ENCODE assay signal across 32 cellular contexts in the genomic region with DNA sequence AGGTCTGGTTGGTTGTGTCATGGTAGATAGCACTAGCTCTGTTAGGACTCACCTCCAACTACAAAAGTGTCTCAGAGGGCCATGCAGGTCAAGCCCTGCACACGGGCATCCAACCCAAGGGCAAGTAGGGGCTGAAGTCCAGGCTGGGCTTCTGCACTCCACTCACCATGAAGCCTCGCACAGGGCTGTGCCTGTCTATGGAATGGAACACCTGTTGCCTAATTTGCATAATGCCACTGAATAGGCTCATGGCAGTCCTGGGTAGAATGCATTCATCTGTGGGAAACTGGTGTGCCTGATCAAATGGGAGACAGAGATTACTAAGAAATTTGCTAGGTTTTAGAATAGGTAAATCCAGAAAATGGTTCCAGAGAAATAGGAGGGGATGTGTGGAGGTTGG.
"Had no signal": no experiment of that assay in that cellular context is flagged by ENCODE, and none has a peak within 500 bp of the region (broad histone marks: within the 10 kb centered on the region; RNA-seq: fewer than 3 reads in every experiment).

No MANE protein-coding gene starts in this region.

- DNase-seq: activated CD4-positive, alpha-beta memory T cell treated with anti-CD3 and anti-CD28 coated beads for 36 hours; activated CD4-positive, alpha-beta T cell treated with anti-CD3 and anti-CD28 coated beads for 48 hours; activated CD8-positive, alpha-beta memory T cell treated with anti-CD3 and anti-CD28 coated beads, Interleukin-2, amount 50 U/mL, for 4 hours; activated effector memory CD4-positive, alpha-beta T cell treated with anti-CD3 and anti-CD28 coated beads, Interleukin-2, amount 50 U/mL, for 16 hours; activated naive CD4-positive, alpha-beta T cell treated with anti-CD3 and anti-CD28 coated beads for 36 hours; activated naive CD8-positive, alpha-beta T cell treated with anti-CD3 and anti-CD28 coated beads for 36 hours; activated T-cell treated with anti-CD3 and anti-CD28 coated beads, Interleukin-2, amount 50 U/mL, for 1 hour; adrenal gland; aorta; body of pancreas; dermis blood vessel endothelial cell; effector CD4-positive, alpha-beta T cell; foreskin melanocyte; left ventricle myocardium inferior; mesendoderm; nephron progenitor cell; pancreas; retina; stimulated activated CD4-positive, alpha-beta T cell treated with anti-CD3 and anti-CD28 coated beads, Interleukin-4, amount 100 ng/mL, for 24 hours; T-helper 9 cell; uterus; WERI-Rb-1 had no signal

- H3K27me3 Mint-ChIP-seq: activated naive CD8-positive, alpha-beta T cell treated with anti-CD3 and anti-CD28 coated beads for 36 hours; stimulated activated naive CD8-positive, alpha-beta T cell treated with anti-CD3 and anti-CD28 coated beads, Interleukin-15, Interleukin-2, amounts not matched to agents 100 ng/mL and 50 ng/mL, for 24 hours; type B pancreatic cell had no signal

- H3K4me3 Mint-ChIP-seq: activated CD4-positive, alpha-beta memory T cell treated with anti-CD3 and anti-CD28 coated beads for 36 hours; activated naive CD4-positive, alpha-beta T cell treated with anti-CD3 and anti-CD28 coated beads for 36 hours; activated naive CD8-positive, alpha-beta T cell treated with anti-CD3 and anti-CD28 coated beads for 36 hours; activated T-helper 1 cell treated with anti-CD3 and anti-CD28 coated beads, Interleukin-12 subunit alpha, Interleukin-12 subunit beta, Interleukin-2, Interleukin-4 antibody, amounts not matched to agents 30 ng/mL and 10 ng/mL and 1 ng/mL, durations not matched to agents 14 hours and 24 hours and 36 hours; nephron progenitor cell; stimulated activated effector memory CD8-positive, alpha-beta T cell treated with anti-CD3 and anti-CD28 coated beads, Interleukin-12 subunit alpha, Interleukin-12 subunit beta, amount 100 ng/mL, for 72 hours; stimulated activated naive CD8-positive, alpha-beta T cell treated with anti-CD3 and anti-CD28 coated beads, Interleukin-15, Interleukin-2, amounts not matched to agents 100 ng/mL and 50 ng/mL, for 24 hours; type B pancreatic cell had no signal

- ATAC-seq: activated CD4-positive, CD25-positive, alpha-beta regulatory T cell treated with anti-CD3 and anti-CD28 coated beads, Interleukin-2, amount 50 U/mL, for 24 hours; body of pancreas; pancreas; sciatic nerve; stimulated activated effector memory CD8-positive, alpha-beta T cell treated with anti-CD3 and anti-CD28 coated beads, Interleukin-12 subunit alpha, Interleukin-12 subunit beta, amount 100 ng/mL, for 72 hours had no signal

- H3K27ac Mint-ChIP-seq: activated CD4-positive, alpha-beta memory T cell treated with anti-CD3 and anti-CD28 coated beads for 36 hours; activated naive CD4-positive, alpha-beta T cell treated with anti-CD3 and anti-CD28 coated beads for 36 hours; activated naive CD8-positive, alpha-beta T cell treated with anti-CD3 and anti-CD28 coated beads for 36 hours; activated T-helper 1 cell treated with anti-CD3 and anti-CD28 coated beads, Interleukin-12 subunit alpha, Interleukin-12 subunit beta, Interleukin-2, Interleukin-4 antibody, amounts not matched to agents 30 ng/mL and 10 ng/mL and 1 ng/mL, durations not matched to agents 14 hours and 24 hours and 36 hours; nephron progenitor cell; stimulated activated effector memory CD8-positive, alpha-beta T cell treated with anti-CD3 and anti-CD28 coated beads, Interleukin-12 subunit alpha, Interleukin-12 subunit beta, amount 100 ng/mL, for 72 hours; stimulated activated naive CD8-positive, alpha-beta T cell treated with anti-CD3 and anti-CD28 coated beads, Interleukin-15, Interleukin-2, amounts not matched to agents 100 ng/mL and 50 ng/mL, for 24 hours; type B pancreatic cell had no signal

- H3K4me1 ChIP-seq: adrenal gland, body of pancreas, esophagus muscularis mucosa, pancreas, uterus had no signal

- H3K27ac ChIP-seq: adrenal gland, body of pancreas, esophagus muscularis mucosa, left ventricle myocardium inferior, pancreas, skin epidermis, uterus, WERI-Rb-1 had no signal

- H3K27me3 ChIP-seq: adrenal gland, body of pancreas, esophagus muscularis mucosa, pancreas, uterus had no signal

- H3K9me3 Mint-ChIP-seq: activated CD4-positive, alpha-beta memory T cell treated with anti-CD3 and anti-CD28 coated beads for 36 hours; activated naive CD4-positive, alpha-beta T cell treated with anti-CD3 and anti-CD28 coated beads for 36 hours; activated naive CD8-positive, alpha-beta T cell treated with anti-CD3 and anti-CD28 coated beads for 36 hours; activated T-helper 1 cell treated with anti-CD3 and anti-CD28 coated beads, Interleukin-12 subunit alpha, Interleukin-12 subunit beta, Interleukin-2, Interleukin-4 antibody, amounts not matched to agents 30 ng/mL and 10 ng/mL and 1 ng/mL, durations not matched to agents 14 hours and 24 hours and 36 hours; nephron progenitor cell; stimulated activated effector memory CD8-positive, alpha-beta T cell treated with anti-CD3 and anti-CD28 coated beads, Interleukin-12 subunit alpha, Interleukin-12 subunit beta, amount 100 ng/mL, for 72 hours; stimulated activated naive CD8-positive, alpha-beta T cell treated with anti-CD3 and anti-CD28 coated beads, Interleukin-15, Interleukin-2, amounts not matched to agents 100 ng/mL and 50 ng/mL, for 24 hours; type B pancreatic cell had no signal

- H3K4me1 Mint-ChIP-seq: stimulated activated effector memory CD8-positive, alpha-beta T cell treated with anti-CD3 and anti-CD28 coated beads, Interleukin-12 subunit alpha, Interleukin-12 subunit beta, amount 100 ng/mL, for 72 hours had no signal

- H3K36me3 Mint-ChIP-seq: activated CD4-positive, alpha-beta memory T cell treated with anti-CD3 and anti-CD28 coated beads for 36 hours; activated naive CD8-positive, alpha-beta T cell treated with anti-CD3 and anti-CD28 coated beads for 36 hours; stimulated activated effector memory CD8-positive, alpha-beta T cell treated with anti-CD3 and anti-CD28 coated beads, Interleukin-12 subunit alpha, Interleukin-12 subunit beta, amount 100 ng/mL, for 72 hours; type B pancreatic cell had no signal

- H3K36me3 ChIP-seq: adrenal gland, esophagus muscularis mucosa, left ventricle myocardium inferior, pancreas, prostate gland, uterus, WERI-Rb-1 had no signal

- H3K9me3 ChIP-seq: adrenal gland, body of pancreas, esophagus muscularis mucosa, left ventricle myocardium inferior, pancreas, prostate gland, uterus had no signal

- H3K4me3 ChIP-seq: adrenal gland, body of pancreas, esophagus muscularis mucosa, left ventricle myocardium inferior, lung, pancreas, prostate gland, skin epidermis, uterus had no signal
